Comparison of ENCODE assay signal across 22 cellular contexts in the genomic region with DNA sequence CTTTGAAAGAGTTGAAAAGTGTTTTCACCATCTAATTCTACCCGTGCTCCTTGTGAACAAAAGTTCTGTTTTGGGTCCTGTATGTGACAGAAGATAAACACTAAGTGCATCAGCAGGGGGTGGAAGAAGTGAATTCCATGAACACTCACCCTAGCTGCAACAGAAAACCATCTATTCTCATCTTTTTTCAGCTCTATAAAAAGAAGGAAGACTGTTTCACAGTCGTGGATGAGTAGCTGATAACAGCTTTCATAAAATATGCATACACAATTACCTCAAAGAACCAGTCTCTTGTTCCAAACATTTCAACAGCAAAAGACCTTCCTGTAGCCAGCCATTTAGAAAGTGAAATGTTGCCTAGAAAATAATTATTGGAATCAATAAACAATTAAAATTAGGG.
DNase-seq lines count a peak whose midpoint lies in the region; ATAC-seq and TF ChIP-seq lines count a peak whose summit lies in the region.
"Had no signal": no experiment of that assay in that cellular context is flagged by ENCODE, and none has a peak within 500 bp of the region (broad histone marks: within the 10 kb centered on the region; RNA-seq: fewer than 3 reads in every experiment).

No MANE protein-coding gene starts in this region.

- no peak for ATAC-seq in stimulated activated naive CD8-positive, alpha-beta T cell treated with anti-CD3 and anti-CD28 coated beads, Interleukin-15, Interleukin-2, amounts not matched to agents 100 U/mL and 50 U/mL, for 24 hours
- no peak for ATAC-seq in HG03025 (IDR thresholded peaks at IDR 0.05; ENCODE audit: low FRiP score, unreplicated experiment)
- no peak for ATAC-seq in naive thymus-derived CD4-positive, alpha-beta T cell
- ATAC-seq: HCT116 had no signal

- H3K9me3 Mint-ChIP-seq in chondrocyte (ENCODE audit: low read depth) (no peaks in the 10 kb centered on the region), mesothelial cell of epicardium (no peaks in the 10 kb centered on the region)
- H3K9me3 Mint-ChIP-seq in naive thymus-derived CD4-positive, alpha-beta T cell = no peaks in the 10 kb centered on the region
- H3K9me3 Mint-ChIP-seq: GM23338 had no signal

- WGBS in GM23248 (ENCODE audit: low coverage in 1 of 2, low lambda C conversion rate in 2 of 2, missing lambda C conversion rate in 2 of 2), 2 experiments = 43 to 48% methylated on average over 2 of the region's 2 CpGs

- H3K4me1 ChIP-seq in GM23248 (ENCODE audit: insufficient read depth) = peaks cover 55% of the 10 kb centered on the region
- no peaks in the 10 kb centered on the region for H3K4me1 ChIP-seq in naive thymus-derived CD4-positive, alpha-beta T cell (ENCODE audit: control insufficient read depth in 2 of 2, insufficient read depth in 2 of 2, low read length in 2 of 2)

- no peaks in the 10 kb centered on the region for H3K27me3 ChIP-seq in GM23248 (replicated peaks; ENCODE audit: insufficient read depth)
- H3K27me3 ChIP-seq in naive thymus-derived CD4-positive, alpha-beta T cell (ENCODE audit: control insufficient read depth in 2 of 2, insufficient read depth in 2 of 2, low read length in 2 of 2) = peaks cover 0 to 6% of the 10 kb centered on the region in 2 donors
- H3K27me3 ChIP-seq: SJCRH30 had no signal

- H4K20me1 ChIP-seq in GM23248 (ENCODE audit: insufficient read depth) = no peaks in the 10 kb centered on the region

- peak; percentile 31 for DNase-seq in GM23248
- no peak for DNase-seq in chondrocyte (ENCODE audit: low spot score)
- DNase-seq in mesothelial cell of epicardium (ENCODE audit: low spot score in 2 of 2, unreplicated experiment in 2 of 2) = no peak
- no peak for DNase-seq in stimulated activated naive CD8-positive, alpha-beta T cell treated with anti-CD3 and anti-CD28 coated beads, Interleukin-15, Interleukin-2, amounts not matched to agents 100 U/mL and 50 U/mL, for 24 hours
- no peak for DNase-seq in germinal center (ENCODE audit: low spot score)
- DNase-seq in naive thymus-derived CD4-positive, alpha-beta T cell = no peak
- DNase-seq: DMS 273 treated with DMSO at 0.1 percent for 48 hours, DND-41, GDM1, KBM-7, MV-4-11, NCI-H1417, NCI-H187 treated with DMSO at 0.1 percent for 48 hours, NCI-H2227 treated with DMSO at 0.1 percent for 48 hours, NCI-H524 treated with DMSO at 0.1 percent for 48 hours, PC-9, SJCRH30, SW 1271 had no signal

- H3K27me3 Mint-ChIP-seq in chondrocyte (ENCODE audit: low read depth) = no peaks in the 10 kb centered on the region
- no peaks in the 10 kb centered on the region for H3K27me3 Mint-ChIP-seq in mesothelial cell of epicardium (ENCODE audit: low read depth)
- peaks cover 22 to 58% (median 42%) of the 10 kb centered on the region in 5 donors for H3K27me3 Mint-ChIP-seq in naive thymus-derived CD4-positive, alpha-beta T cell

- peaks cover 64% of the 10 kb centered on the region for H3K4me1 Mint-ChIP-seq in chondrocyte (ENCODE audit: low read depth)
- peaks cover 36% of the 10 kb centered on the region for H3K4me1 Mint-ChIP-seq in mesothelial cell of epicardium
- no peaks in the 10 kb centered on the region for H3K4me1 Mint-ChIP-seq in naive thymus-derived CD4-positive, alpha-beta T cell

- peak overlapping the region; percentile 10 for H3K27ac Mint-ChIP-seq in chondrocyte (ENCODE audit: unreplicated experiment)
- H3K27ac Mint-ChIP-seq in mesothelial cell of epicardium = peak overlapping the region; percentile 36
- no peak overlapping the region for H3K27ac Mint-ChIP-seq in naive thymus-derived CD4-positive, alpha-beta T cell
- H3K27ac Mint-ChIP-seq: CD14-positive monocyte, GM23338 had no signal

- no peak for TF ChIP-seq CTCF in chondrocyte (IDR thresholded peaks at IDR 0.05)
- TF ChIP-seq CTCF in mesothelial cell of epicardium (IDR thresholded peaks at IDR 0.05; ENCODE audit: unreplicated experiment) = no peak

- H2AFZ ChIP-seq in GM23248 = peak overlapping the region; percentile 48
- H2AFZ ChIP-seq: GM23338, PC-9 had no signal

- H3K4me3 Mint-ChIP-seq in chondrocyte (ENCODE audit: unreplicated experiment) (no peak overlapping the region), mesothelial cell of epicardium (no peak overlapping the region)
- H3K4me3 Mint-ChIP-seq in naive thymus-derived CD4-positive, alpha-beta T cell = no peak overlapping the region
- H3K4me3 Mint-ChIP-seq: CD14-positive monocyte, GM23338 had no signal

- peak overlapping the region; percentile 6 for H3K4me2 ChIP-seq in GM23248 (ENCODE audit: unreplicated experiment)
- H3K4me2 ChIP-seq: GM23338, PC-9 had no signal

- H3K36me3 Mint-ChIP-seq in chondrocyte (ENCODE audit: low read depth) (no peaks in the 10 kb centered on the region), mesothelial cell of epicardium (no peaks in the 10 kb centered on the region)
- no peaks in the 10 kb centered on the region for H3K36me3 Mint-ChIP-seq in naive thymus-derived CD4-positive, alpha-beta T cell
- H3K36me3 Mint-ChIP-seq: CD14-positive monocyte had no signal

- CTCF ChIA-PET in naive thymus-derived CD4-positive, alpha-beta T cell (lab: Charles Lee) = no interaction called here

- H3K4me3 ChIP-seq in GM23248 = no peak overlapping the region
- no peak overlapping the region for H3K4me3 ChIP-seq in naive thymus-derived CD4-positive, alpha-beta T cell (ENCODE audit: low read length)
- H3K4me3 ChIP-seq: GM23338, PC-9, SJCRH30 had no signal

- H3K36me3 ChIP-seq in GM23248 (ENCODE audit: low read depth) = no peaks in the 10 kb centered on the region
- H3K36me3 ChIP-seq in naive thymus-derived CD4-positive, alpha-beta T cell (ENCODE audit: control insufficient read depth in 2 of 3, insufficient read depth in 3 of 3, low read length in 3 of 3) = no peaks in the 10 kb centered on the region
- H3K36me3 ChIP-seq: SJCRH30 had no signal

- H3K9me2 ChIP-seq in GM23248 (ENCODE audit: insufficient read depth) = no peaks in the 10 kb centered on the region

- POLR2A ChIA-PET in naive thymus-derived CD4-positive, alpha-beta T cell (lab: Charles Lee) = no interaction called here

- peaks cover 48% of the 10 kb centered on the region for H3F3A ChIP-seq in GM23248 (ENCODE audit: insufficient read depth)

- H3K9ac ChIP-seq in GM23248 = no peak overlapping the region

- H3K27ac ChIP-seq in GM23248 = peak overlapping the region; percentile 87
- no peak overlapping the region for H3K27ac ChIP-seq in naive thymus-derived CD4-positive, alpha-beta T cell (ENCODE audit: low read depth, low read length)
- H3K27ac ChIP-seq: PC-9, SJCRH30 had no signal

- no peaks in the 10 kb centered on the region for H3K9me3 ChIP-seq in GM23248 (ENCODE audit: low read depth)
- no peaks in the 10 kb centered on the region for H3K9me3 ChIP-seq in naive thymus-derived CD4-positive, alpha-beta T cell (ENCODE audit: control insufficient read depth in 2 of 3, low read length in 3 of 3)

- intact Hi-C loops in naive thymus-derived CD4-positive, alpha-beta T cell (cut with micrococcal nuclease) = no loop called here

- in situ Hi-C loops in GM23248 (cut with MboI) = no loop called here

- H3K79me2 ChIP-seq in GM23248 (ENCODE audit: insufficient read depth) = no peaks in the 10 kb centered on the region

Comparison
In these comparisons a context has a peak if more than half of its experiments do, and no peak if none do; other contexts are left out.
1. H3K27ac Mint-ChIP-seq: peak in chondrocyte (single experiment) and mesothelial cell of epicardium (single experiment); none in naive thymus-derived CD4-positive, alpha-beta T cell (0 of 9).